7 cellular contexts compared by ENCODE assay signal in the genomic region with DNA sequence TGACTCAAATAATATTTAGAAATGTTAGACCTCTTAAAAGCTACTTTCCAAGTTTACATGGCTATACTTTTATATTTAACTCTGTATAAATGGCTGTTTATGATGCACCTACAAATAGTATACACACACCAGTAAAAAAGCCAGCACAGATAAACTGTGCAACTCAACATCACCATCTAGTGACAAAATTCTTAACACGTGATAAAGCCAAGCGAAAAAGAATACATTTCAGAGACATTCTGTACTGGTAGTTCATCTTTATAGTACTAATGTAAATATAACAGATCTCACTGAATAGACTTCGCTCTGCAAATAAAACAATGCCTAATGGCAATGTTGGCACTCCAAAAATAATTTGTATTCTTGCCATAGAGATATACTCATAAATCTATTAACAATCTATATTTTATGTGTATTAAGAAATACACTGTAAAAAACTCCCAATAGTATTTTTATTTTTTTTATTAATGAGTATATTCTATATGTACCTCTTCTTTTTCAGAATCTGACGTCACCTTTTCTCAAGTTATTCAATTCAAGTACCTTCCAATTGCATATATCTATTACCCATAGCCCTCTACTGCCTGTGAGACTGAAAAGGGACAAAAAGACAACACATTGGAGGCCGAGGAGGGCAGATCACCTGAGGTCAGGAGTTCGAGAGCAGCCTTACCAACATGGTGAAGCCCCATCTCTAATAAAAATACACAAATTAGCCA.
DNase-seq lines count a peak whose midpoint lies in the region; FAIRE-seq and TF ChIP-seq lines count a peak whose summit lies in the region.

No MANE protein-coding gene starts in this region.

- H2AK5ac ChIP-seq in H1 (ENCODE audit: low read depth, low read length), result no peak overlapping the region

- no peak for TF ChIP-seq POLR2A in H1 (IDR thresholded peaks at IDR 0.05; ENCODE audit: control extremely low read depth in 1 of 2, low read depth in 2 of 2, low read length in 2 of 2)

- TF ChIP-seq RAD21 in H1 (IDR thresholded peaks at IDR 0.05 in 1 of 2, conservative IDR thresholded peaks at IDR 0.05 in 1 of 2; ENCODE audit: low read depth in 2 of 2, low read length in 2 of 2), result peak; percentile 65 to 68

- H4K20me1 ChIP-seq in H1 (replicated peaks in 1 of 2; ENCODE audit: control insufficient read depth in 1 of 2, insufficient read depth in 2 of 2, low read length in 2 of 2), result no peaks in the 10 kb centered on the region

- no peak overlapping the region for H4K5ac ChIP-seq in H1 (ENCODE audit: insufficient read length, low read depth, low read length)

- no peak overlapping the region for H3K23ac ChIP-seq in H1 (ENCODE audit: insufficient read length)

- H4K91ac ChIP-seq in H1 (replicated peaks; ENCODE audit: insufficient read length, low read length), result no peak overlapping the region

- H3K9ac ChIP-seq in H1 (replicated peaks in 1 of 4; ENCODE audit: extremely low read depth in 1 of 4, low read depth in 3 of 4, low read length in 3 of 4), result no peak overlapping the region

- H3K18ac ChIP-seq in H1 (ENCODE audit: extremely low read depth, low read length), result no peak overlapping the region

- no peaks in the 10 kb centered on the region; the same call in 1 of the 2 replicates for H3K23me2 ChIP-seq in H1 (ENCODE audit: low read depth, low read length)

- H3K14ac ChIP-seq in H1 (ENCODE audit: insufficient read length), result no peak overlapping the region

- H2BK5ac ChIP-seq in H1 (ENCODE audit: low read depth, low read length), result no peak overlapping the region

- H3K56ac ChIP-seq in H1 (replicated peaks; ENCODE audit: insufficient read length, low read depth, low read length), result no peak overlapping the region

- POLR2A ChIA-PET in HEK293T (lab: Yijun Ruan, JAX) (no interaction called here), H1 (lab: Charles Lee; ENCODE audit: partially characterized antibody) (no interaction called here)

- 71% methylated on average over 6 of the region's 6 CpGs; no CpG with 5 or more reads in 1 of the 2 experiments for WGBS in H1 (ENCODE audit: extremely low coverage in 1 of 2, insufficient coverage in 1 of 2, insufficient read length in 1 of 2, insufficient replicate concordance in 2 of 2, low coverage in 1 of 2, low lambda C conversion rate in 2 of 2, missing lambda C conversion rate in 1 of 2), 2 experiments

- no peak overlapping the region for H3K4ac ChIP-seq in H1 (replicated peaks; ENCODE audit: insufficient read length, low read depth, low read length)

- peak; percentile 28; the same call in 1 of the 2 replicates for TF ChIP-seq CTCF in GM12874 (IDR thresholded peaks at IDR 0.05; ENCODE audit: insufficient read depth, low read depth, low read length)
- TF ChIP-seq CTCF in H1 (IDR thresholded peaks at IDR 0.05; ENCODE audit: control extremely low read depth in 1 of 3, insufficient read depth in 1 of 3, low read depth in 1 of 3, low read length in 3 of 3), result peak in 2 of 3 experiments; percentile 16 to 19; a peak in 2 of 4 replicates

- H3K27me3 ChIP-seq in H1 (replicated peaks in 1 of 4; ENCODE audit: control insufficient read depth in 3 of 4, extremely low read depth in 1 of 4, insufficient read depth in 3 of 4, low read length in 3 of 4), result no peaks in the 10 kb centered on the region

- no peaks in the 10 kb centered on the region for H3K79me2 ChIP-seq in H1 (ENCODE audit: control insufficient read depth in 1 of 2, insufficient read depth in 2 of 2, low read length in 2 of 2)

- no peak for FAIRE-seq in H1 (lab: Jason Lieb, UNC)

- H2AFZ ChIP-seq in H1 (ENCODE audit: low read length), result no peak overlapping the region

- CTCF ChIA-PET in HEK293T (lab: Yijun Ruan, JAX) (no interaction called here), H1 (lab: Charles Lee; ENCODE audit: partially characterized antibody) (interaction anchor here (0.6 to 1.1 kb wide), 5 partner anchors 10 to 633 kb away, joined by 3 to 5 read pairs (median 3); no protein-coding TSS in a partner anchor)

- TF ChIP-seq EP300 in H1 (IDR thresholded peaks at IDR 0.05; ENCODE audit: borderline replicate concordance in 1 of 2, low read depth in 2 of 2, low read length in 2 of 2), result no peak

- no peaks in the 10 kb centered on the region for H3K9me3 ChIP-seq in H1 (ENCODE audit: insufficient read depth in 2 of 2, low read depth in 1 of 2, low read length in 1 of 2)

- H3K36me3 ChIP-seq in H1 (ENCODE audit: control insufficient read depth in 2 of 4, insufficient read depth in 4 of 4, low read length in 3 of 4), result no peaks in the 10 kb centered on the region

- DNase-seq in HEK293T (ENCODE audit: extremely low spot score) (peak; percentile 14), NCI-H446 (lab: John Stamatoyannopoulos, UW) (peak; percentile 44 to 73), H1 (ENCODE audit: low read depth in 1 of 2, low spot score in 2 of 2) (no peak), pons (ENCODE audit: low spot score) (peak; percentile 19), amygdala (lab: John Stamatoyannopoulos, UW) (no peak), HuH-7 (ENCODE audit: low spot score) (no peak)

- no peak overlapping the region for H2BK12ac ChIP-seq in H1 (ENCODE audit: low read depth, low read length)

- no peak overlapping the region for H3K4me3 ChIP-seq in H1 (ENCODE audit: extremely low read depth in 1 of 4, insufficient read depth in 2 of 4, low read depth in 3 of 4, low read length in 4 of 4)

- H4K8ac ChIP-seq in H1 (ENCODE audit: extremely low read depth, insufficient read depth, low read length), result no peak overlapping the region

- no peaks in the 10 kb centered on the region for H3K79me1 ChIP-seq in H1 (ENCODE audit: low read depth, low read length)

- no peaks in the 10 kb centered on the region for H3K4me1 ChIP-seq in H1 (replicated peaks in 1 of 4; ENCODE audit: control insufficient read depth in 3 of 4, insufficient read depth in 4 of 4, low read length in 3 of 4)

- H2BK120ac ChIP-seq in H1 (replicated peaks; ENCODE audit: low read depth, low read length), result no peak overlapping the region

- H3K27ac ChIP-seq in H1 (ENCODE audit: low read depth, low read length), result no peak overlapping the region

- no peak overlapping the region for H2BK15ac ChIP-seq in H1 (ENCODE audit: low read length)

- no peak overlapping the region for H2BK20ac ChIP-seq in H1 (ENCODE audit: low read length)

- H3K4me2 ChIP-seq in H1 (ENCODE audit: insufficient read depth in 1 of 2, low read depth in 2 of 2, low read length in 2 of 2), result no peak overlapping the region

TF ChIP-seq in HEK293T, 16 proteins besides CTCF, POLR2A, EP300 and RAD21:
- no peak for TF ChIP-seq ZNF384 (IDR thresholded peaks at IDR 0.05)
- TF ChIP-seq FOXM1 (IDR thresholded peaks at IDR 0.05; ENCODE audit: borderline replicate concordance), result no peak
- no peak for TF ChIP-seq ARNT (IDR thresholded peaks at IDR 0.05)
- TF ChIP-seq ELF4 (IDR thresholded peaks at IDR 0.05), result no peak
- TF ChIP-seq NFRKB (IDR thresholded peaks at IDR 0.05), result no peak
- TF ChIP-seq TARDBP (IDR thresholded peaks at IDR 0.05), result no peak
- no peak for TF ChIP-seq CTBP1 (IDR thresholded peaks at IDR 0.05; ENCODE audit: borderline replicate concordance)
- TF ChIP-seq L3MBTL2 (conservative IDR thresholded peaks at IDR 0.05), result no peak
- TF ChIP-seq SUZ12 (IDR thresholded peaks at IDR 0.05), result no peak
- no peak for TF ChIP-seq SP1 (IDR thresholded peaks at IDR 0.05)
- no peak for TF ChIP-seq FOXK2 (IDR thresholded peaks at IDR 0.05)
- no peak for TF ChIP-seq LEF1 (IDR thresholded peaks at IDR 0.05; ENCODE audit: borderline replicate concordance)
- TF ChIP-seq FOXA1 (IDR thresholded peaks at IDR 0.05), result no peak
- TF ChIP-seq, protein P1, sequence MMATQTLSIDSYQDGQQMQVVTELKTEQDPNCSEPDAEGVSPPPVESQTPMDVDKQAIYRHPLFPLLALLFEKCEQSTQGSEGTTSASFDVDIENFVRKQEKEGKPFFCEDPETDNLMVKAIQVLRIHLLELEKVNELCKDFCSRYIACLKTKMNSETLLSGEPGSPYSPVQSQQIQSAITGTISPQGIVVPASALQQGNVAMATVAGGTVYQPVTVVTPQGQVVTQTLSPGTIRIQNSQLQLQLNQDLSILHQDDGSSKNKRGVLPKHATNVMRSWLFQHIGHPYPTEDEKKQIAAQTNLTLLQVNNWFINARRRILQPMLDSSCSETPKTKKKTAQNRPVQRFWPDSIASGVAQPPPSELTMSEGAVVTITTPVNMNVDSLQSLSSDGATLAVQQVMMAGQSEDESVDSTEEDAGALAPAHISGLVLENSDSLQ (IDR thresholded peaks at IDR 0.05), result no peak
- no peak for TF ChIP-seq HDGF (IDR thresholded peaks at IDR 0.05; ENCODE audit: borderline replicate concordance)
- TF ChIP-seq BHLHE40 (IDR thresholded peaks at IDR 0.05; ENCODE audit: borderline replicate concordance), result no peak
TF ChIP-seq in HEK293T: peak in this region for 0.

TF ChIP-seq in H1, 55 proteins besides CTCF, POLR2A, EP300 and RAD21:
- TF ChIP-seq RXRA (IDR thresholded peaks at IDR 0.05; ENCODE audit: insufficient read depth, low read depth, low read length) (no peak), HDAC2 (IDR thresholded peaks at IDR 0.05; ENCODE audit: borderline replicate concordance in 1 of 2, low read depth in 2 of 2, low read length in 2 of 2) (no peak), YY1 (IDR thresholded peaks at IDR 0.05; ENCODE audit: low read depth, low read length) (no peak), TBP (IDR thresholded peaks at IDR 0.05; ENCODE audit: low read depth, low read length) (no peak), SAP30 (IDR thresholded peaks at IDR 0.05; ENCODE audit: insufficient read depth, insufficient replicate concordance, low read length) (no peak)

Comparison
In these comparisons a context has a peak if more than half of its experiments do, and no peak if none do; other contexts are left out.
1. DNase-seq: peak in HEK293T (single experiment), NCI-H446 (2 of 2) and pons (single experiment); none in H1 (0 of 2), amygdala (0 of 56) and HuH-7 (single experiment).